Comparison of ENCODE assay signal across 8 cellular contexts in the genomic region with DNA sequence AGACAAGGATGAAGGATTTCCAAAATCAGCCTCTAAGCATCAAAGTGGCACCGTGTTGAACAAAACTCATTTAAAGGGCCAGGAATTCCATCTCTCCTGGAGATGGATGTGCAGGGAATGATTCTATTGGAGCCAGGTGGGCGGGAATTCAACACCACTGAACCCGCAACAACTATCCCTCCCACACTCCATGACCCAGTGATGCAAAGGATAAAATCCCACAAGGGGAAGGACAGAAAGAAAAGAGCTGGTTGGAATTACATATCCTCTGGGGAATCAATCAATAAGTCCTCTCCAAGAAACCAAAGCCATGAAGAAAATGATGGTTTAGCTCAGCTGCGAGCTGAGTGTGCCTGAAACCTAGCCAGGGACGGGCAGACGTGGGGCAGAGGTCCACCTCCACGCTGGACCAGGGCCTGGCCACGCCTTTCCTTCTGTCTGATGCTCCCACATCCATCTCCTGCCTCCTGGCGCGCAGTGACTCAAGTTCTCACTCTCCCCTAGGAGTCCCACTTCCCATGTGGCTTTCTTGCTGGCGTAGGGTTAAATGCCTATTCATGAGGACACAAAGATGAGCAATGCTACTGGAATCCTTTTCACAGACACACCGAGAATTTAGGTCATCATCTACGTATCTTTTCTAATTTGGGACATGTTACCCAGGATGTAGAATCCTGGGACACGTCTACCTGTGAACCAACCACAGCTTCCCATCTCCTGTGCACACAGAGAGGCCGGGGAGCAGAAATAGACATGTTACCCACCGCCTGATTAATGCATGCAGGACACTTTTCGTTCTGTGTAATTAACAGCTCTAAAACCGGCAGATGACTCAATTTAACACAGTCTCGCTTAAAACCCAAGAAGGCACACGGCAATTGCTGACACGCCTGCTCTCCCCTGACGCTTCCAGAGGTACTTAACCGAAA. TPM values are rescaled to one million over a fixed set of nuclear protein-coding genes. Genes with fewer than 3 reads are reported as not detected.
DNase-seq lines count a peak whose midpoint lies in the region; ATAC-seq and TF ChIP-seq lines count a peak whose summit lies in the region.
"Had no signal": no experiment of that assay in that cellular context is flagged by ENCODE, and none has a peak within 500 bp of the region (broad histone marks: within the 10 kb centered on the region; RNA-seq: fewer than 3 reads in every experiment).

No MANE protein-coding gene starts in this region.

- no peak overlapping the region for H3K4me3 ChIP-seq in fibroblast of pulmonary artery (replicated peaks; ENCODE audit: low read depth, low read length)

- H3K27ac Mint-ChIP-seq in activated CD4-positive, alpha-beta memory T cell treated with anti-CD3 and anti-CD28 coated beads for 36 hours: no peak overlapping the region
- H3K27ac Mint-ChIP-seq: progenitor cell of endocrine pancreas had no signal

- H3K4me1 Mint-ChIP-seq in activated CD4-positive, alpha-beta memory T cell treated with anti-CD3 and anti-CD28 coated beads for 36 hours (ENCODE audit: low read depth): no peaks in the 10 kb centered on the region

- in situ Hi-C loops in SK-MEL-5 (cut with HindIII; ENCODE audit: low pct_unique_long_range_greater_than_20kb, low sequenced_read_pairs): no loop called here

- ATAC-seq in sciatic nerve: no peak
- no peak for ATAC-seq in GM18502 (IDR thresholded peaks at IDR 0.05; ENCODE audit: poor library complexity, unreplicated experiment)

- H3K9me3 Mint-ChIP-seq in activated CD4-positive, alpha-beta memory T cell treated with anti-CD3 and anti-CD28 coated beads for 36 hours: no peaks in the 10 kb centered on the region

- POLR2A ChIA-PET in HEK293T (lab: Yijun Ruan, JAX): no interaction called here
- POLR2A ChIA-PET in activated CD4-positive, alpha-beta memory T cell treated with anti-CD3 and anti-CD28 coated beads for 36 hours (lab: Charles Lee): no interaction called here

- intact Hi-C loops in sciatic nerve (cut with DNase I): no loop called here
- intact Hi-C loops in activated CD4-positive, alpha-beta memory T cell treated with anti-CD3 and anti-CD28 coated beads for 36 hours (cut with micrococcal nuclease): no loop called here

- H3K36me3 Mint-ChIP-seq in activated CD4-positive, alpha-beta memory T cell treated with anti-CD3 and anti-CD28 coated beads for 36 hours: peaks cover 14% of the 10 kb centered on the region

- DNase-seq in H4 (ENCODE audit: low spot score) (peak; percentile 81), SK-MEL-5 (ENCODE audit: low read depth, low spot score) (peak; percentile 36), fibroblast of pulmonary artery (ENCODE audit: low read depth) (peak; percentile 74), sciatic nerve (ENCODE audit: low spot score) (peak; percentile 42), HEK293T (ENCODE audit: extremely low spot score) (no peak)
- DNase-seq in activated CD4-positive, alpha-beta memory T cell treated with anti-CD3 and anti-CD28 coated beads for 36 hours: no peak

- no peak for TF ChIP-seq CTCF in fibroblast of pulmonary artery (IDR thresholded peaks at IDR 0.05; ENCODE audit: low read length, missing control alignments)

- CTCF ChIA-PET in HEK293T (lab: Yijun Ruan, JAX): no interaction called here
- CTCF ChIA-PET in activated CD4-positive, alpha-beta memory T cell treated with anti-CD3 and anti-CD28 coated beads for 36 hours (lab: Charles Lee): no interaction called here

- H3K27me3 Mint-ChIP-seq in activated CD4-positive, alpha-beta memory T cell treated with anti-CD3 and anti-CD28 coated beads for 36 hours: no peaks in the 10 kb centered on the region
- H3K27me3 Mint-ChIP-seq: progenitor cell of endocrine pancreas had no signal

- H3K4me3 Mint-ChIP-seq in activated CD4-positive, alpha-beta memory T cell treated with anti-CD3 and anti-CD28 coated beads for 36 hours: no peak overlapping the region

TF ChIP-seq in HEK293T, 16 proteins besides CTCF, POLR2A, EP300 and RAD21:
- TF ChIP-seq SP1 (IDR thresholded peaks at IDR 0.05): no peak
- TF ChIP-seq NFRKB (IDR thresholded peaks at IDR 0.05): no peak
- TF ChIP-seq TARDBP (IDR thresholded peaks at IDR 0.05): no peak
- no peak for TF ChIP-seq FOXA1 (IDR thresholded peaks at IDR 0.05)
- no peak for TF ChIP-seq FOXK2 (IDR thresholded peaks at IDR 0.05)
- no peak for TF ChIP-seq LEF1 (IDR thresholded peaks at IDR 0.05; ENCODE audit: borderline replicate concordance)
- TF ChIP-seq, protein P1, sequence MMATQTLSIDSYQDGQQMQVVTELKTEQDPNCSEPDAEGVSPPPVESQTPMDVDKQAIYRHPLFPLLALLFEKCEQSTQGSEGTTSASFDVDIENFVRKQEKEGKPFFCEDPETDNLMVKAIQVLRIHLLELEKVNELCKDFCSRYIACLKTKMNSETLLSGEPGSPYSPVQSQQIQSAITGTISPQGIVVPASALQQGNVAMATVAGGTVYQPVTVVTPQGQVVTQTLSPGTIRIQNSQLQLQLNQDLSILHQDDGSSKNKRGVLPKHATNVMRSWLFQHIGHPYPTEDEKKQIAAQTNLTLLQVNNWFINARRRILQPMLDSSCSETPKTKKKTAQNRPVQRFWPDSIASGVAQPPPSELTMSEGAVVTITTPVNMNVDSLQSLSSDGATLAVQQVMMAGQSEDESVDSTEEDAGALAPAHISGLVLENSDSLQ (IDR thresholded peaks at IDR 0.05): no peak
- TF ChIP-seq ELF4 (IDR thresholded peaks at IDR 0.05): no peak
- TF ChIP-seq L3MBTL2 (conservative IDR thresholded peaks at IDR 0.05): no peak
- TF ChIP-seq HDGF (IDR thresholded peaks at IDR 0.05; ENCODE audit: borderline replicate concordance): no peak
- no peak for TF ChIP-seq BHLHE40 (IDR thresholded peaks at IDR 0.05; ENCODE audit: borderline replicate concordance)
- TF ChIP-seq SUZ12 (IDR thresholded peaks at IDR 0.05): no peak

RNA-seq across cellular contexts. Expression of gene PEPD, which starts 48.6 kb away (rescaled TPM):
- total RNA-seq in H4 (2014; rRNA removed; shearing (Covaris generic)): 62.7 and 64.2 TPM in 2 replicates
- 162 and 170 TPM in 2 replicates for total RNA-seq in SK-MEL-5 (2014; rRNA removed; shearing (Covaris generic))
- polyA plus RNA-seq in SK-MEL-5 (2015; cell fraction: cytosol; rRNA removed): 303 and 326 TPM in 2 replicates
- polyA plus RNA-seq in SK-MEL-5 (2015; cell fraction: nucleus; rRNA removed): 59.3 and 60.8 TPM in 2 replicates
- total RNA-seq in sciatic nerve: 62.8 TPM
- total RNA-seq in activated CD4-positive, alpha-beta memory T cell treated with anti-CD3 and anti-CD28 coated beads for 36 hours: 10 to 100 TPM; 29.3 to 30.6 TPM

Comparison
In these comparisons a context has a peak if more than half of its experiments do, and no peak if none do; other contexts are left out.
1. DNase-seq: peak in H4 (single experiment), SK-MEL-5 (single experiment), fibroblast of pulmonary artery (single experiment) and sciatic nerve (single experiment); none in HEK293T (single experiment) and activated CD4-positive, alpha-beta memory T cell treated with anti-CD3 and anti-CD28 coated beads for 36 hours (single experiment).